In the genomic region with DNA sequence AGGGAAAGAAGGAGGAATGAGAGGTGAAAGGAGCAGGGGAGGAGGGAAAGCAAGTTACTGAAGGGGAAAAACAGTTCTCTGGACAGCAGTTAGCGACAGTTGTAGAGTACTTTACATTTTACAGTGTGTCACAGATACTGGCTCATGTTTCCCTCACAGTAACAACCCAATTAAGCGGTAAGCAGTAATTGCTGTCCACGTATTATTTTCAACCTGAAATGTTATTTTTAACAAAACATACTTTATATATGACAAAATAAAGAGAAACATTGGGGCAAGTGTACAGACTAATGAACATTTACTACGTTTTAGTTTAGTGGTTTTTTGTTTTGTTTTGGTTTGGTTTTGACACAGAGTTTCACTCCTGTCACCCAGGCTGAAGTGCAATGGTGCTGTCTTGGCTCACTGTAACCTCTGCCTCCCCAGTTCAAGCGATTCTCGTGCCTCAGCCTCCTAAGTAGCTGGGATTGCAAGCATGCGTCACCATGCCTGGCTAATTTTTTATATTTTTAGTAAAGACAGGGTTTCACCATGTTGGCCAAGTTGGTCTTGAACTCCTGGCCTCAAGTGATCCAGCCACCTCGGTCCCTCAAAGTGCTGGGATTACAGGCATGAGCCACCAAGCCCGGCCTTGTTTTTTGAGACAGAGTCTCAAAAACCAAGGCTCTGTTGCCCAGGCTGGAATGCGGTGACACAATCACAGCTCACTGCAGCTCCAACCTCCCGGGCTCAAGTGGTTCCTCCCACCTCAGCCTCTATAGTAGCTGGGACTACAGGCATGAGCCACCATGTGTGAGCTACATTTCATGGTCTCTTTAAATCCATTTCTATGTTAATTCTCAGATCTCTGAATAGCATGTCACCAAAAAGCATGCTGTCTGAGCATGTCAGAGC, we compare ENCODE assay signal across 1 cellular context.
TF ChIP-seq lines count a peak whose summit lies in the region.

No MANE protein-coding gene starts in this region.

TF ChIP-seq in H1, 55 proteins besides CTCF, POLR2A, EP300 and RAD21:
- TF ChIP-seq CEBPB (IDR thresholded peaks at IDR 0.05; ENCODE audit: low read depth, low read length) (peak; percentile 22; the same call in 1 of the 2 replicates), JUND (IDR thresholded peaks at IDR 0.05; ENCODE audit: low read length) (no peak)
